Comparison of ENCODE assay signal across 25 cellular contexts in genomic region chr20:58990651-58991445, GRCh38. TPM values are rescaled to one million over a fixed set of nuclear protein-coding genes. Genes with fewer than 3 reads are reported as not detected.
DNase-seq lines count a peak whose midpoint lies in the region; ATAC-seq and TF ChIP-seq lines count a peak whose summit lies in the region.
"Had no signal": no experiment of that assay in that cellular context is flagged by ENCODE, and none has a peak within 500 bp of the region (broad histone marks: within the 10 kb centered on the region; RNA-seq: fewer than 3 reads in every experiment).

No MANE protein-coding gene starts in this region.

- ATAC-seq in HG02885 (IDR thresholded peaks at IDR 0.05; ENCODE audit: poor library complexity, unreplicated experiment) (no peak), Right ventricle myocardium superior (ENCODE audit: poor library complexity) (no peak)
- ATAC-seq: left cardiac atrium, Panc1 had no signal

- intact Hi-C loops in sigmoid colon (cut with DNase I), result no loop called here
- intact Hi-C loops in Right ventricle myocardium superior (cut with DNase I), result no loop called here

- no peak for TF ChIP-seq EP300 in sigmoid colon (IDR thresholded peaks at IDR 0.05)

- no peaks in the 10 kb centered on the region for H3K9me3 ChIP-seq in sigmoid colon
- H3K9me3 ChIP-seq: esophagus squamous epithelium, prostate gland, SJSA1, tibial artery had no signal

- TF ChIP-seq CTCF in sigmoid colon (IDR thresholded peaks at IDR 0.05), result no peak

- WGBS in sigmoid colon, 2 donors, result 94 to 95% methylated on average over 14 of the region's 14 CpGs

- no peaks in the 10 kb centered on the region for H3K27me3 ChIP-seq in sigmoid colon
- H3K27me3 ChIP-seq: esophagus squamous epithelium, SJSA1, tibial artery had no signal

- TF ChIP-seq POLR2A in sigmoid colon (IDR thresholded peaks at IDR 0.05), result no peak

- H3K27ac ChIP-seq in sigmoid colon, result no peak overlapping the region
- H3K27ac ChIP-seq: esophagus squamous epithelium, prostate gland, SJSA1, tibial artery had no signal

- H3K4me3 ChIP-seq in sigmoid colon, result no peak overlapping the region
- H3K4me3 ChIP-seq: esophagus squamous epithelium, prostate gland, SJSA1, tibial artery had no signal

- peak; percentile 29 for DNase-seq in activated CD8-positive, alpha-beta memory T cell treated with anti-CD3 and anti-CD28 coated beads, Interleukin-2, amount 50 U/mL, for 48 hours
- no peak for DNase-seq in activated CD8-positive, alpha-beta memory T cell treated with anti-CD3 and anti-CD28 coated beads, Interleukin-2, amount 50 U/mL, for 4 hours
- DNase-seq in SK-MEL-5 (ENCODE audit: low read depth, low spot score) (peak; percentile 82), islet precursor cell (peak; percentile 19), sigmoid colon (peak; percentile 52), NCI-H510A (lab: John Stamatoyannopoulos, UW) (no peak), Right ventricle myocardium superior (no peak)
- DNase-seq: 8988T; activated CD4-positive, alpha-beta memory T cell treated with anti-CD3 and anti-CD28 coated beads for 36 hours; activated gamma-delta T cell; CD4-positive, alpha-beta memory T cell; esophagus squamous epithelium; left cardiac atrium; NCI-H1048; NCI-H1694 treated with DMSO at 0.1 percent for 48 hours; NCI-H526 treated with DMSO at 0.1 percent for 48 hours; stimulated activated CD4-positive, alpha-beta T cell treated with anti-CD3 and anti-CD28 coated beads, Interleukin-15, amount 100 ng/mL, for 24 hours; stimulated activated naive CD4-positive, alpha-beta T cell treated with Interleukin-2 at 50 U/mL for 16 hours; T-helper 1 cell had no signal

- H3K4me1 ChIP-seq in sigmoid colon, result peaks cover 0 to under 1% (median 0%) of the 10 kb centered on the region in 4 donors
- H3K4me1 ChIP-seq: prostate gland, SJSA1, tibial artery had no signal

- in situ Hi-C loops in SK-MEL-5 (cut with HindIII; ENCODE audit: low pct_unique_long_range_greater_than_20kb, low sequenced_read_pairs), result no loop called here

- peaks cover 36 to 100% (median 79%) of the 10 kb centered on the region in 4 donors for H3K36me3 ChIP-seq in sigmoid colon

RNA-seq across cellular contexts. Expression of gene NELFCD, which starts 9.8 kb away (rescaled TPM):
- 76.2 and 86.5 TPM in 2 replicates for total RNA-seq in SK-MEL-5 (2014; rRNA removed; shearing (Covaris generic))
- polyA plus RNA-seq in SK-MEL-5 (2015; cell fraction: cytosol; rRNA removed), result 130 and 155 TPM in 2 replicates
- polyA plus RNA-seq in SK-MEL-5 (2015; cell fraction: nucleus; rRNA removed), result 177 and 220 TPM in 2 replicates
- total RNA-seq in sigmoid colon (10 to 100 TPM; 36.3 to 53.2 (median 43.7) TPM), Right ventricle myocardium superior (29.0 TPM)
- 10 to 100 TPM; 22.7 to 43.6 (median 27.6) TPM for polyA plus RNA-seq in sigmoid colon

RNA-seq across cellular contexts. Expression of gene CTSZ, which starts 16.2 kb away (rescaled TPM):
- 187 and 200 TPM in 2 replicates for total RNA-seq in SK-MEL-5 (2014; rRNA removed; shearing (Covaris generic))
- 575 and 577 TPM in 2 replicates for polyA plus RNA-seq in SK-MEL-5 (2015; cell fraction: cytosol; rRNA removed)
- polyA plus RNA-seq in SK-MEL-5 (2015; cell fraction: nucleus; rRNA removed), result 51.5 and 55.3 TPM in 2 replicates
- 100 to 1,000 TPM in 3 of 4 donors, 10 to 100 TPM in 1; 93.9 to 144 (median 119) TPM for total RNA-seq in sigmoid colon
- 100 to 1,000 TPM; 127 to 312 (median 293) TPM for polyA plus RNA-seq in sigmoid colon
- 133 TPM for total RNA-seq in Right ventricle myocardium superior

RNA-seq across cellular contexts. Expression of gene TUBB1, which starts 28.4 kb away (rescaled TPM):
- not detected in 2 replicates for total RNA-seq in SK-MEL-5 (2014; rRNA removed; shearing (Covaris generic))
- polyA plus RNA-seq in SK-MEL-5 (2015; cell fraction: cytosol; rRNA removed), result not detected in 2 replicates
- polyA plus RNA-seq in SK-MEL-5 (2015; cell fraction: nucleus; rRNA removed), result not detected in 2 replicates
- total RNA-seq in sigmoid colon (under 1 TPM in 2 of 4 donors, not detected in 2; 0.14 to 0.16 TPM), Right ventricle myocardium superior (0.22 TPM)
- under 1 TPM in 2 of 3 donors, not detected in 1; 0.03 to 0.60 TPM for polyA plus RNA-seq in sigmoid colon
- total RNA-seq: activated CD4-positive, alpha-beta memory T cell treated with anti-CD3 and anti-CD28 coated beads for 36 hours; CD4-positive, alpha-beta memory T cell; LHCN-M2; prostate gland had no signal
- polyA plus RNA-seq: CD4-positive, alpha-beta memory T cell had no signal

RNA-seq across cellular contexts. Expression of gene ATP5F1E, which starts 41.3 kb away (rescaled TPM):
- total RNA-seq in SK-MEL-5 (2014; rRNA removed; shearing (Covaris generic)), result 96.6 and 107 TPM in 2 replicates
- 40.4 and 52.9 TPM in 2 replicates for polyA plus RNA-seq in SK-MEL-5 (2015; cell fraction: cytosol; rRNA removed)
- 41.8 and 51.7 TPM in 2 replicates for polyA plus RNA-seq in SK-MEL-5 (2015; cell fraction: nucleus; rRNA removed)
- total RNA-seq in sigmoid colon (10 to 100 TPM; 28.5 to 57.4 (median 40.1) TPM), Right ventricle myocardium superior (143 TPM)
- 100 to 1,000 TPM in 2 of 3 donors, 10 to 100 TPM in 1; 62.2 to 110 (median 103) TPM for polyA plus RNA-seq in sigmoid colon

RNA-seq across cellular contexts. Expression of gene PRELID3B, which starts 51.7 kb away (rescaled TPM):
- total RNA-seq in SK-MEL-5 (2014; rRNA removed; shearing (Covaris generic)), result 105 and 108 TPM in 2 replicates
- 50.4 and 59.2 TPM in 2 replicates for polyA plus RNA-seq in SK-MEL-5 (2015; cell fraction: cytosol; rRNA removed)
- polyA plus RNA-seq in SK-MEL-5 (2015; cell fraction: nucleus; rRNA removed), result 38.9 and 41.1 TPM in 2 replicates
- total RNA-seq in sigmoid colon (10 to 100 TPM; 27.4 to 43.9 (median 40.2) TPM), Right ventricle myocardium superior (37.6 TPM)
- polyA plus RNA-seq in sigmoid colon, result 100 to 1,000 TPM in 2 of 3 donors, 10 to 100 TPM in 1; 61.7 to 189 (median 108) TPM

Comparison
In these comparisons a context has a peak if more than half of its experiments do, and no peak if none do; other contexts are left out.
1. DNase-seq: peak in activated CD8-positive, alpha-beta memory T cell treated with anti-CD3 and anti-CD28 coated beads, Interleukin-2, amount 50 U/mL, for 48 hours (single experiment), SK-MEL-5 (single experiment), islet precursor cell (single experiment) and sigmoid colon (single experiment); none in activated CD8-positive, alpha-beta memory T cell treated with anti-CD3 and anti-CD28 coated beads, Interleukin-2, amount 50 U/mL, for 4 hours (single experiment), NCI-H510A (single experiment) and Right ventricle myocardium superior (single experiment).